Comparison of ENCODE assay signal across 1 cellular context in genomic region chr10:102280397-102281015, GRCh38.
TF ChIP-seq lines count a peak whose summit lies in the region.

No MANE protein-coding gene starts in this region.

TF ChIP-seq in HepG2, 621 proteins besides CTCF, POLR2A, EP300 and RAD21:
- TF ChIP-seq KAT8 (CRISPR knock-in tag; IDR thresholded peaks at IDR 0.05) (no peak), RAD51 (IDR thresholded peaks at IDR 0.05; ENCODE audit: borderline replicate concordance) (no peak), ZNF124 (CRISPR knock-in tag; IDR thresholded peaks at IDR 0.05) (no peak), AGO1 (IDR thresholded peaks at IDR 0.05; ENCODE audit: low read depth, low read length, poor library complexity, severe bottlenecking) (no peak), THAP8 (CRISPR knock-in tag; IDR thresholded peaks at IDR 0.05; ENCODE audit: borderline replicate concordance) (no peak), ZNF30 (CRISPR knock-in tag; IDR thresholded peaks at IDR 0.05) (no peak), SMAD9 (CRISPR knock-in tag; IDR thresholded peaks at IDR 0.05) (no peak), SMC3 (IDR thresholded peaks at IDR 0.05; ENCODE audit: low read length) (no peak), ZNF496 (CRISPR knock-in tag; IDR thresholded peaks at IDR 0.05; ENCODE audit: insufficient replicate concordance) (no peak), ZNF646 (CRISPR knock-in tag; IDR thresholded peaks at IDR 0.05) (no peak), ATF7-NPFF (CRISPR knock-in tag; IDR thresholded peaks at IDR 0.05; ENCODE audit: low read depth) (no peak), ZNF12 (CRISPR knock-in tag; IDR thresholded peaks at IDR 0.05) (no peak), ISL2 (CRISPR knock-in tag; IDR thresholded peaks at IDR 0.05) (no peak)
